ENCODE assay signal across 16 cellular contexts in genomic region chr5:14435481-14435880, GRCh38.
A peak's percentile ranks its signal among the peaks of the same experiment; 100 is the strongest.
DNase-seq lines count a peak whose midpoint lies in the region; ATAC-seq and TF ChIP-seq lines count a peak whose summit lies in the region.
"Had no signal": no experiment of that assay in that cellular context is flagged by ENCODE, and none has a peak within 500 bp of the region (broad histone marks: within the 10 kb centered on the region; RNA-seq: fewer than 3 reads in every experiment).

No MANE protein-coding gene starts in this region.

- H3K4me3 Mint-ChIP-seq in osteocyte (ENCODE audit: unreplicated experiment) = no peak overlapping the region
- no peak overlapping the region for H3K4me3 Mint-ChIP-seq in stimulated activated memory B cell treated with anti-CD40 and anti-IgM and Interleukin-4, amounts not matched to agents 10 μg/mL and 1 μg/mL and 100 μg/mL, for 72 hours
- H3K4me3 Mint-ChIP-seq: CD4-positive, alpha-beta memory T cell had no signal

- in situ Hi-C loops in GM23248 (cut with MboI) = no loop called here
- in situ Hi-C loops in GM13976 (cut with MboI; ENCODE audit: low sequenced_read_pairs, unreplicated experiment) = no loop called here
- in situ Hi-C loops in transverse colon (cut with MboI; ENCODE audit: low pct_ligation_motif_present in 1 of 4, low pct_unique_long_range_greater_than_20kb in 1 of 4, low sequenced_read_pairs in 3 of 4) = no loop called here

- H2AFZ ChIP-seq in GM23248 (no peak overlapping the region), SK-N-SH (ENCODE audit: low read depth) (no peak overlapping the region)

- intact Hi-C loops in transverse colon (cut with DNase I; ENCODE audit: low total_unique reads) = no loop called here

- H3K9me3 Mint-ChIP-seq in osteocyte (ENCODE audit: unreplicated experiment) = no peaks in the 10 kb centered on the region
- H3K9me3 Mint-ChIP-seq in stimulated activated memory B cell treated with anti-CD40 and anti-IgM and Interleukin-4, amounts not matched to agents 10 μg/mL and 1 μg/mL and 100 μg/mL, for 72 hours = no peaks in the 10 kb centered on the region

- H3K4me3 ChIP-seq in GM23248 (no peak overlapping the region), SK-N-SH (ENCODE audit: low read depth in 2 of 2, low read length in 1 of 2) (no peak overlapping the region), fibroblast of pulmonary artery (replicated peaks; ENCODE audit: low read depth, low read length) (no peak overlapping the region), transverse colon (no peak overlapping the region)

- DNase-seq in GM23248 (peak; percentile 56), SK-N-SH (no peak), fibroblast of pulmonary artery (ENCODE audit: low read depth) (peak; percentile 69), osteocyte (ENCODE audit: extremely low spot score, unreplicated experiment) (no peak), GM13976 (ENCODE audit: low spot score) (no peak), transverse colon (no peak)
- DNase-seq: BE2C; CD4-positive, alpha-beta memory T cell; DMS79 treated with DMSO at 0.1 percent for 48 hours; Kasumi-1; NCI-H1417; NCI-H2029 treated with DMSO at 0.1 percent for 48 hours; NCI-H69; NK-92 treated with Interleukin-12 subunit alpha and Interleukin-12 subunit beta, amount 100 ng/mL, for 24 hours; OCI-M1 had no signal

- no peak for ATAC-seq in stimulated activated memory B cell treated with anti-CD40 and anti-IgM and Interleukin-4, amounts not matched to agents 10 μg/mL and 1 μg/mL and 100 μg/mL, for 72 hours

- TF ChIP-seq EP300 in SK-N-SH (IDR thresholded peaks at IDR 0.05; ENCODE audit: borderline replicate concordance in 1 of 2, low read depth in 1 of 2, low read length in 1 of 2) (no peak), transverse colon (IDR thresholded peaks at IDR 0.05; ENCODE audit: low read depth) (no peak)

- no peaks in the 10 kb centered on the region for H3K27me3 Mint-ChIP-seq in osteocyte (ENCODE audit: unreplicated experiment)
- no peaks in the 10 kb centered on the region for H3K27me3 Mint-ChIP-seq in stimulated activated memory B cell treated with anti-CD40 and anti-IgM and Interleukin-4, amounts not matched to agents 10 μg/mL and 1 μg/mL and 100 μg/mL, for 72 hours

- no peak for TF ChIP-seq POLR2A in transverse colon (IDR thresholded peaks at IDR 0.05)

- H3K79me2 ChIP-seq in GM23248 (ENCODE audit: insufficient read depth) (peaks cover 93% of the 10 kb centered on the region), SK-N-SH (ENCODE audit: insufficient read depth) (peaks cover 86% of the 10 kb centered on the region)

- no peaks in the 10 kb centered on the region for H3K27me3 ChIP-seq in GM23248 (replicated peaks; ENCODE audit: insufficient read depth)
- no peaks in the 10 kb centered on the region for H3K27me3 ChIP-seq in SK-N-SH (ENCODE audit: insufficient read depth)
- H3K27me3 ChIP-seq in transverse colon = no peaks in the 10 kb centered on the region
- H3K27me3 ChIP-seq: BE2C had no signal

- CTCF ChIA-PET in SK-N-SH (lab: Yijun Ruan, JAX) = interaction anchor here (1.1 to 1.3 kb wide), 2 partner anchors 84 to 245 kb away, joined by 3 to 4 read pairs; no protein-coding TSS in a partner anchor

- H3K9me3 ChIP-seq in GM23248 (ENCODE audit: low read depth) (no peaks in the 10 kb centered on the region), SK-N-SH (no peaks in the 10 kb centered on the region), transverse colon (no peaks in the 10 kb centered on the region)
- H3K9me3 ChIP-seq: BE2C had no signal

- H3K9me2 ChIP-seq in GM23248 (ENCODE audit: insufficient read depth) (no peaks in the 10 kb centered on the region), SK-N-SH (no peaks in the 10 kb centered on the region)

- peaks cover 17% of the 10 kb centered on the region for H3K36me3 Mint-ChIP-seq in osteocyte (ENCODE audit: unreplicated experiment)
- H3K36me3 Mint-ChIP-seq in stimulated activated memory B cell treated with anti-CD40 and anti-IgM and Interleukin-4, amounts not matched to agents 10 μg/mL and 1 μg/mL and 100 μg/mL, for 72 hours = peaks cover 80% of the 10 kb centered on the region

- TF ChIP-seq RAD21 in SK-N-SH (IDR thresholded peaks at IDR 0.05; ENCODE audit: low read length) = no peak

- H4K20me1 ChIP-seq in GM23248 (ENCODE audit: insufficient read depth) (no peaks in the 10 kb centered on the region), SK-N-SH (ENCODE audit: insufficient read depth) (no peaks in the 10 kb centered on the region)

- peaks cover 68% of the 10 kb centered on the region for H3K4me1 Mint-ChIP-seq in osteocyte (ENCODE audit: unreplicated experiment)
- peaks cover 16% of the 10 kb centered on the region for H3K4me1 Mint-ChIP-seq in stimulated activated memory B cell treated with anti-CD40 and anti-IgM and Interleukin-4, amounts not matched to agents 10 μg/mL and 1 μg/mL and 100 μg/mL, for 72 hours

- H3K27ac ChIP-seq in GM23248 (peak overlapping the region; percentile 57), SK-N-SH (ENCODE audit: low read depth in 2 of 2, low read length in 1 of 2) (peak overlapping the region in 1 of 2 experiments; percentile 5; a peak in 1 of 4 replicates), transverse colon (no peak overlapping the region)

- TF ChIP-seq CTCF in SK-N-SH (IDR thresholded peaks at IDR 0.05) (no peak), fibroblast of pulmonary artery (IDR thresholded peaks at IDR 0.05; ENCODE audit: low read length, missing control alignments) (no peak), osteocyte (IDR thresholded peaks at IDR 0.05) (no peak), GM13976 (IDR thresholded peaks at IDR 0.05; ENCODE audit: borderline replicate concordance, control extremely low read depth, extremely low read depth, insufficient read depth, missing control alignments) (no peak), transverse colon (IDR thresholded peaks at IDR 0.05) (no peak)

- peaks cover 87% of the 10 kb centered on the region for H3F3A ChIP-seq in GM23248 (ENCODE audit: insufficient read depth)
- H3F3A ChIP-seq in SK-N-SH (replicated peaks; ENCODE audit: insufficient read depth) = peaks cover 37% of the 10 kb centered on the region

- H3K9ac ChIP-seq in GM23248 (no peak overlapping the region), SK-N-SH (no peak overlapping the region)

- H3K4me1 ChIP-seq in GM23248 (ENCODE audit: insufficient read depth) (peaks cover 37% of the 10 kb centered on the region), SK-N-SH (ENCODE audit: control insufficient read depth in 1 of 2, insufficient read depth in 2 of 2, low read depth in 1 of 2, low read length in 1 of 2) (peaks cover 28 to 33% of the 10 kb centered on the region in 2 experiments), transverse colon (peaks cover 0 to 13% (median 0%) of the 10 kb centered on the region in 4 donors)

- POLR2A ChIA-PET in SK-N-SH (lab: Yijun Ruan, JAX) = no interaction called here

- H3K4me2 ChIP-seq in GM23248 (ENCODE audit: unreplicated experiment) = no peak overlapping the region
- no peak overlapping the region for H3K4me2 ChIP-seq in SK-N-SH

- H3K36me3 ChIP-seq in GM23248 (ENCODE audit: low read depth) = peaks cover 39% of the 10 kb centered on the region; the same call in 1 of the 2 replicates
- peaks cover 3 to 25% of the 10 kb centered on the region in 2 experiments for H3K36me3 ChIP-seq in SK-N-SH (replicated peaks in 1 of 2; ENCODE audit: control insufficient read depth in 1 of 2, insufficient read depth in 2 of 2, low read length in 1 of 2)
- peaks cover 0 to 8% (median 4%) of the 10 kb centered on the region in 4 donors for H3K36me3 ChIP-seq in transverse colon
- H3K36me3 ChIP-seq: BE2C had no signal

- H3K27ac Mint-ChIP-seq in osteocyte (ENCODE audit: unreplicated experiment) = peak overlapping the region; percentile 46
- H3K27ac Mint-ChIP-seq in stimulated activated memory B cell treated with anti-CD40 and anti-IgM and Interleukin-4, amounts not matched to agents 10 μg/mL and 1 μg/mL and 100 μg/mL, for 72 hours = no peak overlapping the region

- WGBS in GM23248 (ENCODE audit: low coverage in 1 of 2, low lambda C conversion rate in 2 of 2, missing lambda C conversion rate in 2 of 2), 2 experiments = 76 to 81% methylated on average over 2 of the region's 2 CpGs
- 63% methylated on average over 2 of the region's 2 CpGs for WGBS in SK-N-SH (ENCODE audit: low lambda C conversion rate)
- whole genome bisulfite sequencing in transverse colon (ENCODE audit: low coverage in 1 of 2), 2 donors = 83 to 90% methylated on average over 2 of the region's 2 CpGs

TF ChIP-seq in SK-N-SH, 30 proteins besides CTCF, POLR2A, EP300 and RAD21:
- TF ChIP-seq TCF12 (IDR thresholded peaks at IDR 0.05) (peak; percentile 25; the same call in 1 of the 2 replicates), POLR2AphosphoS5 (IDR thresholded peaks at IDR 0.05; ENCODE audit: low read depth, low read length) (no peak)

Comparison
In these comparisons a context has a peak if more than half of its experiments do, and no peak if none do; other contexts are left out.
1. DNase-seq: peak in GM23248 (single experiment) and fibroblast of pulmonary artery (single experiment); none in SK-N-SH (single experiment), osteocyte (single experiment), GM13976 (single experiment) and transverse colon (single experiment).